1 cellular context compared by ENCODE assay signal in the genomic region with DNA sequence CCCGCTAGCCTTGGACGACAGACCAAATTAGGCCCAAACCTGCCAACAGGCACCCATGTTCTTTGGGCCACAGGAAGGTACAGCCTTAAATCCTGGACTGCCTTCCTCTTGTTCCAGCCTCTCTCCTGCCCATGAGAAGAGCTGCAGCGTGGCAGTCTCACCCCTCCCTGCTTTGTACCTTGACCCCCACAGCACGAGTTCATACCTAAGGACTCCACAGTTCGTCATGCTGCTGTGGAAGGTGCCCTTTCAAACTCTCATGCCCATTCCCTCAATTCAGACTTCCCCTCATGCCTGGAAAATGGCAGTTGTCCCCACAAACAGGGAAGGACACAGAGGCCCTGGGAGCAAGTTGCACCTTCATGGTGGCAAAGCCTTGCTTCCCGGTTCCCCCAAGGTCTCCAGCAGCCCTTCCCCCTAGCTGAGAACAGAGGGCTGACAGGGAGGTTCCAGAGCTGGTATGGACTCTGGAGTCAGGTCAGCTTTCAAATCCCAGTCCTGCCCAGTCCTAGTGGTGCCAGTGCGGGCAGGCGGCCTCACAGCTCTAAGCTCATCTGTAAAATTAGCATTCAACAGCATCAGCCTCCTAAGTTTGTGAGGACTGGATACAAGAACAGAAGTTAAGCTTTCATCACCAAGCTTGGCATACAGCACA.
TF ChIP-seq lines count a peak whose summit lies in the region.

No MANE protein-coding gene starts in this region.

TF ChIP-seq in HepG2, 621 proteins besides CTCF, POLR2A, EP300 and RAD21:
- peak; percentile 46 for TF ChIP-seq POLR2G (IDR thresholded peaks at IDR 0.05; ENCODE audit: low read depth, low read length)
- peak; percentile 22; the same call in 1 of the 2 replicates for TF ChIP-seq RXRA (CRISPR knock-in tag; IDR thresholded peaks at IDR 0.05)
- peak; percentile 49; the same call in 1 of the 2 replicates for TF ChIP-seq HNF4A (CRISPR knock-in tag; IDR thresholded peaks at IDR 0.05)
- TF ChIP-seq, protein P1, sequence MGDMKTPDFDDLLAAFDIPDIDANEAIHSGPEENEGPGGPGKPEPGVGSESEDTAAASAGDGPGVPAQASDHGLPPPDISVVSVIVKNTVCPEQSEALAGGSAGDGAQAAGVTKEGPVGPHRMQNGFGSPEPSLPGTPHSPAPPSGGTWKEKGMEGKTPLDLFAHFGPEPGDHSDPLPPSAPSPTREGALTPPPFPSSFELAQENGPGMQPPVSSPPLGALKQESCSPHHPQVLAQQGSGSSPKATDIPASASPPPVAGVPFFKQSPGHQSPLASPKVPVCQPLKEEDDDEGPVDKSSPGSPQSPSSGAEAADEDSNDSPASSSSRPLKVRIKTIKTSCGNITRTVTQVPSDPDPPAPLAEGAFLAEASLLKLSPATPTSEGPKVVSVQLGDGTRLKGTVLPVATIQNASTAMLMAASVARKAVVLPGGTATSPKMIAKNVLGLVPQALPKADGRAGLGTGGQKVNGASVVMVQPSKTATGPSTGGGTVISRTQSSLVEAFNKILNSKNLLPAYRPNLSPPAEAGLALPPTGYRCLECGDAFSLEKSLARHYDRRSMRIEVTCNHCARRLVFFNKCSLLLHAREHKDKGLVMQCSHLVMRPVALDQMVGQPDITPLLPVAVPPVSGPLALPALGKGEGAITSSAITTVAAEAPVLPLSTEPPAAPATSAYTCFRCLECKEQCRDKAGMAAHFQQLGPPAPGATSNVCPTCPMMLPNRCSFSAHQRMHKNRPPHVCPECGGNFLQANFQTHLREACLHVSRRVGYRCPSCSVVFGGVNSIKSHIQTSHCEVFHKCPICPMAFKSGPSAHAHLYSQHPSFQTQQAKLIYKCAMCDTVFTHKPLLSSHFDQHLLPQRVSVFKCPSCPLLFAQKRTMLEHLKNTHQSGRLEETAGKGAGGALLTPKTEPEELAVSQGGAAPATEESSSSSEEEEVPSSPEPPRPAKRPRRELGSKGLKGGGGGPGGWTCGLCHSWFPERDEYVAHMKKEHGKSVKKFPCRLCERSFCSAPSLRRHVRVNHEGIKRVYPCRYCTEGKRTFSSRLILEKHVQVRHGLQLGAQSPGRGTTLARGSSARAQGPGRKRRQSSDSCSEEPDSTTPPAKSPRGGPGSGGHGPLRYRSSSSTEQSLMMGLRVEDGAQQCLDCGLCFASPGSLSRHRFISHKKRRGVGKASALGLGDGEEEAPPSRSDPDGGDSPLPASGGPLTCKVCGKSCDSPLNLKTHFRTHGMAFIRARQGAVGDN (CRISPR knock-in tag; IDR thresholded peaks at IDR 0.05): no peak
